Comparison of ENCODE assay signal across 7 cellular contexts in the genomic region with DNA sequence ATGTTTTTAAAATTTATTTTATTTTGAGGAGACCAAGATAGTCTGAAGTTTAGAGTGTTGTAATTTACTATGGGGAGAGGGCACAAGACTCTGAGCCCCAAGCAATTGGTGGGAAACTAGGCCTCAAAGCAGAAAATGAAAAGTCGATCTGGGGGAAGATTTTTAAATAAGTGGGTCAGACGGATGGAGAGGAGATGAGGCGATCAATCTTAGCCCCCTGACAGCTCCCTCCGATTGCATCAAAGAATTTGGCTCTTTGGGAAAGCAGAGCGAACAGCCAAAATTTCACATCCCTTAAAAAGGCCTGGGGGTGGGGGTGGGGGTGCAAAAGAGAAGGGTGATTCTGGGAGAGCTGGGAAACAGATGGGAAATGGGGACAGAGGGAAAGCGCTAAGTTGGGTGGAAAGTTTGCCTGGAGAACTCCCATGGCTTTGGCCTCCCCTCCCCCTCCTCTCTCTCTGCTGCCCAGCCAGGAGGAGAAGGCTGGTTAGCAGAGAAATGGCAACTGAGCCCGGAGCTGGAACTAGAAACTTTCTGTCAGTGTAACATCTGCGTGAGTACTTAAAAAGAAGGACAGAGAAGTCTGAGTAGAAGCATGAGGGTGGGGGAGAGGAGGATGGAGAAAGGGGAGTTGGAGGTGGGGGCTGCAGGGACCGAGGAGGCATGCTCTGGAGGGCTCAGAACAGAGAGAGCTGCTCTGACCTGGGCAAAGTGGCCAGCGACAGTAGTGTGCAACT. TPM values are rescaled to one million over a fixed set of nuclear protein-coding genes. Genes with fewer than 3 reads are reported as not detected.
DNase-seq lines count a peak whose midpoint lies in the region; ATAC-seq and TF ChIP-seq lines count a peak whose summit lies in the region.
"Had no signal": no experiment of that assay in that cellular context is flagged by ENCODE, and none has a peak within 500 bp of the region (broad histone marks: within the 10 kb centered on the region; RNA-seq: fewer than 3 reads in every experiment).

No MANE protein-coding gene starts in this region.

- CTCF ChIA-PET in naive thymus-derived CD4-positive, alpha-beta T cell (lab: Charles Lee) = interaction anchor here (0.6 to 1.8 kb wide), 3 partner anchors 8 to 54 kb away, joined by 3 to 7 read pairs (median 4); no protein-coding TSS in a partner anchor

- no peak overlapping the region; a peak in 1 of 5 replicates for H3K4me3 Mint-ChIP-seq in H9
- peak overlapping the region; percentile 13 for H3K4me3 Mint-ChIP-seq in activated naive CD8-positive, alpha-beta T cell treated with anti-CD3 and anti-CD28 coated beads, Interleukin-2, amount 50 U/mL, for 24 hours
- H3K4me3 Mint-ChIP-seq in naive thymus-derived CD4-positive, alpha-beta T cell = peak overlapping the region; percentile 15 to 100 (median 94)
- H3K4me3 Mint-ChIP-seq: memory B cell had no signal

- no peak overlapping the region for H4K8ac ChIP-seq in H9 (replicated peaks; ENCODE audit: insufficient read length, low read depth, low read length)

- no peak overlapping the region for H2BK5ac ChIP-seq in H9 (ENCODE audit: insufficient read length, low read length)

- peaks cover 99% of the 10 kb centered on the region for H3K27me3 Mint-ChIP-seq in H9 (ENCODE audit: low read depth)
- H3K27me3 Mint-ChIP-seq in activated naive CD8-positive, alpha-beta T cell treated with anti-CD3 and anti-CD28 coated beads, Interleukin-2, amount 50 U/mL, for 24 hours = peaks cover 9% of the 10 kb centered on the region
- H3K27me3 Mint-ChIP-seq in naive thymus-derived CD4-positive, alpha-beta T cell = peaks cover 0 to 22% (median 10%) of the 10 kb centered on the region in 5 donors

- no peak for TF ChIP-seq CTCF in H9 (conservative IDR thresholded peaks at IDR 0.05)

- no peak overlapping the region for H3T11ph ChIP-seq in H9 (ENCODE audit: low read length)

- no peak overlapping the region for H4K91ac ChIP-seq in H9 (ENCODE audit: insufficient read length, low read depth, low read length)

- H3K79me2 ChIP-seq in H9 (ENCODE audit: insufficient read depth, low read length) = no peaks in the 10 kb centered on the region

- H3K27ac ChIP-seq in H9 (ENCODE audit: insufficient read length, low read depth, low read length) = no peak overlapping the region
- H3K27ac ChIP-seq in naive thymus-derived CD4-positive, alpha-beta T cell (ENCODE audit: low read depth, low read length) = peak overlapping the region; percentile 90

- H2BK20ac ChIP-seq in H9 (ENCODE audit: low read depth, low read length, poor library complexity, severe bottlenecking) = no peak overlapping the region

- peaks cover 1 to 21% of the 10 kb centered on the region in 2 experiments; a peak in 3 of 5 replicates for H3K9me3 Mint-ChIP-seq in H9
- H3K9me3 Mint-ChIP-seq in activated naive CD8-positive, alpha-beta T cell treated with anti-CD3 and anti-CD28 coated beads, Interleukin-2, amount 50 U/mL, for 24 hours = no peaks in the 10 kb centered on the region
- H3K9me3 Mint-ChIP-seq in naive thymus-derived CD4-positive, alpha-beta T cell = no peaks in the 10 kb centered on the region
- H3K9me3 Mint-ChIP-seq: memory B cell had no signal

- H2AFZ ChIP-seq in H9 (ENCODE audit: low read length) = no peak overlapping the region

- H3K9me3 ChIP-seq in H9 (ENCODE audit: control insufficient read depth, low read depth, low read length) = no peaks in the 10 kb centered on the region
- no peaks in the 10 kb centered on the region for H3K9me3 ChIP-seq in naive thymus-derived CD4-positive, alpha-beta T cell (ENCODE audit: control insufficient read depth in 2 of 3, low read length in 3 of 3)

- H3K4me2 ChIP-seq in H9 (ENCODE audit: insufficient read depth, insufficient read length, low read length) = no peak overlapping the region

- H3K4me1 ChIP-seq in H9 (ENCODE audit: insufficient read depth, low read length) = peaks cover 3% of the 10 kb centered on the region; the same call in 1 of the 2 replicates
- peaks cover 0 to 29% of the 10 kb centered on the region in 2 donors for H3K4me1 ChIP-seq in naive thymus-derived CD4-positive, alpha-beta T cell (ENCODE audit: control insufficient read depth in 2 of 2, insufficient read depth in 2 of 2, low read length in 2 of 2)

- no peak overlapping the region for H2BK15ac ChIP-seq in H9 (ENCODE audit: low read depth, low read length)

- peak overlapping the region; percentile 31 for H3K4me3 ChIP-seq in naive thymus-derived CD4-positive, alpha-beta T cell (ENCODE audit: low read length)

- peaks cover 39 to 71% of the 10 kb centered on the region in 2 experiments for H3K4me1 Mint-ChIP-seq in H9
- peaks cover 51% of the 10 kb centered on the region for H3K4me1 Mint-ChIP-seq in activated naive CD8-positive, alpha-beta T cell treated with anti-CD3 and anti-CD28 coated beads, Interleukin-2, amount 50 U/mL, for 24 hours
- H3K4me1 Mint-ChIP-seq in naive thymus-derived CD4-positive, alpha-beta T cell = peaks cover 20 to 62% (median 49%) of the 10 kb centered on the region in 7 donors

- H3K79me1 ChIP-seq in H9 (ENCODE audit: insufficient read depth, low read depth, low read length, poor library complexity, severe bottlenecking) = no peaks in the 10 kb centered on the region

- intact Hi-C loops in naive thymus-derived CD4-positive, alpha-beta T cell (cut with micrococcal nuclease) = loop anchor here in 1 of 2 donors (10.0 kb wide), 1 partner anchor 348 kb away; the partner anchor contains the start of gene ATP5MC1

- ATAC-seq in activated naive CD8-positive, alpha-beta T cell treated with anti-CD3 and anti-CD28 coated beads, Interleukin-2, amount 50 U/mL, for 24 hours = no peak
- no peak for ATAC-seq in naive thymus-derived CD4-positive, alpha-beta T cell

- POLR2A ChIA-PET in naive thymus-derived CD4-positive, alpha-beta T cell (lab: Charles Lee) = interaction anchor here (0.7 to 4.3 kb wide), 7 partner anchors 11 to 92 kb away, joined by 3 to 24 read pairs (median 3); no protein-coding TSS in a partner anchor

- H3K23ac ChIP-seq in H9 (ENCODE audit: insufficient read length, low read depth, low read length) = no peak overlapping the region

- WGBS in H9 (ENCODE audit: extremely low coverage, insufficient read length, low lambda C conversion rate) = no CpG with 5 or more reads among the region's 10 CpGs

- H3K23me2 ChIP-seq in H9 (ENCODE audit: insufficient read length, low read depth, low read length, poor library complexity, severe bottlenecking) = peaks cover 5% of the 10 kb centered on the region

- H4K5ac ChIP-seq in H9 (ENCODE audit: insufficient read length, low read depth, low read length) = no peak overlapping the region

- H2AK5ac ChIP-seq in H9 (ENCODE audit: insufficient read length, low read length) = no peak overlapping the region

- H3K27me3 ChIP-seq in H9 (ENCODE audit: insufficient read depth, low read length) = peaks cover 92% of the 10 kb centered on the region
- H3K27me3 ChIP-seq in naive thymus-derived CD4-positive, alpha-beta T cell (ENCODE audit: control insufficient read depth in 2 of 2, insufficient read depth in 2 of 2, low read length in 2 of 2) = no peaks in the 10 kb centered on the region

- H2BK12ac ChIP-seq in H9 (ENCODE audit: insufficient read length, low read depth, low read length) = no peak overlapping the region

- H3K18ac ChIP-seq in H9 (ENCODE audit: insufficient read length, low read depth, low read length) = no peak overlapping the region

- H3K4ac ChIP-seq in H9 (ENCODE audit: low read depth, low read length) = no peak overlapping the region

- H4K20me1 ChIP-seq in H9 (ENCODE audit: control insufficient read depth, insufficient read depth, insufficient read length) = no peaks in the 10 kb centered on the region

- no peak overlapping the region for H3K9ac ChIP-seq in H9 (ENCODE audit: extremely low read depth, insufficient read length, low read length)

- DNase-seq in H9 = peak; percentile 78
- no peak for DNase-seq in activated naive CD8-positive, alpha-beta T cell treated with anti-CD3 and anti-CD28 coated beads, Interleukin-2, amount 50 U/mL, for 24 hours
- no peak for DNase-seq in naive thymus-derived CD4-positive, alpha-beta T cell
- DNase-seq in DMS 273 treated with DMSO at 0.1 percent for 48 hours (lab: John Stamatoyannopoulos, UW) = no peak
- DNase-seq in stimulated activated CD4-positive, alpha-beta T cell treated with anti-CD3 and anti-CD28 coated beads, Interleukin-15, amount 100 ng/mL, for 24 hours = no peak
- DNase-seq in DMS79 treated with DMSO at 0.1 percent for 48 hours (lab: John Stamatoyannopoulos, UW) = no peak

- no peak overlapping the region for H3K27ac Mint-ChIP-seq in H9
- H3K27ac Mint-ChIP-seq in activated naive CD8-positive, alpha-beta T cell treated with anti-CD3 and anti-CD28 coated beads, Interleukin-2, amount 50 U/mL, for 24 hours = peak overlapping the region; percentile 53
- peak overlapping the region; percentile 87 to 100 (median 95) for H3K27ac Mint-ChIP-seq in naive thymus-derived CD4-positive, alpha-beta T cell
- H3K27ac Mint-ChIP-seq: memory B cell had no signal

- H2BK120ac ChIP-seq in H9 (ENCODE audit: low read depth, low read length, poor library complexity, severe bottlenecking) = no peak overlapping the region

- no peaks in the 10 kb centered on the region; a peak in 1 of 7 replicates for H3K36me3 Mint-ChIP-seq in H9 (ENCODE audit: insufficient read depth in 1 of 3, low read depth in 3 of 3)
- H3K36me3 Mint-ChIP-seq in activated naive CD8-positive, alpha-beta T cell treated with anti-CD3 and anti-CD28 coated beads, Interleukin-2, amount 50 U/mL, for 24 hours (ENCODE audit: low read depth) = peaks cover 3% of the 10 kb centered on the region
- peaks cover 0 to 21% (median 8%) of the 10 kb centered on the region in 5 donors for H3K36me3 Mint-ChIP-seq in naive thymus-derived CD4-positive, alpha-beta T cell
- H3K36me3 Mint-ChIP-seq: memory B cell had no signal

- peaks cover 0 to 5% (median 0%) of the 10 kb centered on the region in 3 experiments for H3K36me3 ChIP-seq in naive thymus-derived CD4-positive, alpha-beta T cell (ENCODE audit: control insufficient read depth in 2 of 3, insufficient read depth in 3 of 3, low read length in 3 of 3)

- no peak overlapping the region for H3K14ac ChIP-seq in H9 (ENCODE audit: insufficient read depth, low read length)

- no peak overlapping the region for H3K56ac ChIP-seq in H9 (ENCODE audit: insufficient read length, low read depth, low read length)

RNA-seq across cellular contexts. Expression of gene HOXB2, which starts 1.4 kb away (rescaled TPM):
- not detected in 2 replicates for total RNA-seq in H9 (2021)
- 10 to 100 TPM in 4 of 5 experiments, 1 to 10 TPM in 1; 3.4 to 46.9 (median 34.2) TPM for total RNA-seq in naive thymus-derived CD4-positive, alpha-beta T cell
- 10 to 100 TPM in 1 of 2 donors, 1 to 10 TPM in 1; 9.7 to 23.1 TPM for polyA plus RNA-seq in naive thymus-derived CD4-positive, alpha-beta T cell

RNA-seq across cellular contexts. Expression of gene HOXB1, which starts 15.5 kb away (rescaled TPM):
- not detected in 2 replicates for total RNA-seq in H9 (2021)
- not detected for total RNA-seq in naive thymus-derived CD4-positive, alpha-beta T cell
- not detected for polyA plus RNA-seq in naive thymus-derived CD4-positive, alpha-beta T cell

RNA-seq across cellular contexts. Expression of gene HOXB4, which starts 31.8 kb away (rescaled TPM):
- total RNA-seq in H9 (2021) = not detected in 2 replicates
- 1 to 10 TPM in 4 of 5 experiments, under 1 TPM in 1; 0.34 to 7.9 (median 2.4) TPM for total RNA-seq in naive thymus-derived CD4-positive, alpha-beta T cell
- polyA plus RNA-seq in naive thymus-derived CD4-positive, alpha-beta T cell = not detected

RNA-seq across cellular contexts. Expression of gene HOXB3, which starts 43.7 kb away (rescaled TPM):
- total RNA-seq in H9 (2021) = not detected in 2 replicates
- total RNA-seq in naive thymus-derived CD4-positive, alpha-beta T cell = 10 to 100 TPM in 1 of 5 experiments, 1 to 10 TPM in 3, under 1 TPM in 1; 0.48 to 14.6 (median 7.1) TPM
- under 1 TPM in 1 of 2 donors, not detected in 1; 0.11 TPM for polyA plus RNA-seq in naive thymus-derived CD4-positive, alpha-beta T cell

RNA-seq across cellular contexts. Expression of gene HOXB5, which starts 47.2 kb away (rescaled TPM):
- not detected in 2 replicates for total RNA-seq in H9 (2021)
- total RNA-seq in naive thymus-derived CD4-positive, alpha-beta T cell = not detected
- not detected for polyA plus RNA-seq in naive thymus-derived CD4-positive, alpha-beta T cell

Comparison
In these comparisons a context has a peak if more than half of its experiments do, and no peak if none do; other contexts are left out.
1. H3K27ac Mint-ChIP-seq: peak in activated naive CD8-positive, alpha-beta T cell treated with anti-CD3 and anti-CD28 coated beads, Interleukin-2, amount 50 U/mL, for 24 hours (single experiment) and naive thymus-derived CD4-positive, alpha-beta T cell (9 of 9); none in H9 (0 of 3).
2. H3K4me3 Mint-ChIP-seq: peak in activated naive CD8-positive, alpha-beta T cell treated with anti-CD3 and anti-CD28 coated beads, Interleukin-2, amount 50 U/mL, for 24 hours (single experiment) and naive thymus-derived CD4-positive, alpha-beta T cell (10 of 10); none in H9 (0 of 2).